ENCODE assay signal across 22 cellular contexts in the genomic region with DNA sequence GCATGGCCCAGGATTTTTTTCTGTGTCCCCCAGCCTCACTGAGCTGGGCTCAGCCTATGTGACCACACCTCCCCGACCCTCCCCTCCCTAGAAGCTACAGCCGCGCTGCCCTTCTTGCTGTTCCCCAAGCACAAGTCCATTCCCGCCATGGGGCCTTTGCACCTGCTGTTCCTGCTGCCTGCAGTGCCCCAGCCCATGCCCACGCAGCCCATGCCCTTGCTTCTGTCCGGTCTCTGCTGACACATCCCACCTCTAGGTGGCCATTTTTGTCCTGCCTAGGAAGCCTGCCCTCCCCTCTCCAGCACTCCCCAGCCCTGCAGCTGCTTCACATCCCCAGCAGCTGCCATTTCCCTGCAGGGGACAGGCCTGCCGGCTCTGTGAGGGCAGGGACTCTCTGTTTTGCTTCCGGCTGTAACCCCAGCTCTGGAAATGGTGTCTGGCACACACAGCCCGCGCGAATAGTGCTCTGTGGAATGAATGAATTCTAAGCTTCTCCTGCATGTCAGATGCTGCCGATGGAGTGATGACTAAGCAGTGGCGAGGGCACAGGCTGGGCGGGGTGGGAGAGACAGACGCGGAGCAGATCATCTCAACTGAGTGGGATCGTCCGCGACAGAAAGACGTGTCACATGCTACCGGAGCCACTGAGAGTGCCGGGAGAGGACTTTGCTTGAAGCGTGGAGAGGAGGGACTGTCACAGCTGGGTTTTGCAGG.
A peak's percentile ranks its signal among the peaks of the same experiment; 100 is the strongest.
DNase-seq lines count a peak whose midpoint lies in the region; ATAC-seq lines count a peak whose summit lies in the region.
"Had no signal": no experiment of that assay in that cellular context is flagged by ENCODE, and none has a peak within 500 bp of the region (broad histone marks: within the 10 kb centered on the region; RNA-seq: fewer than 3 reads in every experiment).

No MANE protein-coding gene starts in this region.

- no peak overlapping the region for H3K9ac ChIP-seq in neuronal stem cell (ENCODE audit: low read depth, low read length, poor library complexity)

- H2BK15ac ChIP-seq in neuronal stem cell (ENCODE audit: low read length): no peak overlapping the region

- H3K79me1 ChIP-seq in neuronal stem cell (ENCODE audit: low read depth, low read length): no peaks in the 10 kb centered on the region

- no peak overlapping the region for H4K91ac ChIP-seq in neuronal stem cell (ENCODE audit: low read depth, low read length, poor library complexity)

- DNase-seq in AG08395 (ENCODE audit: low spot score) (peak; percentile 10), H7 (peak; percentile 64), caudate nucleus (lab: John Stamatoyannopoulos, UW) (peak in 41 of 61 donors; percentile 4 to 90 (median 47)), neuronal stem cell (ENCODE audit: low spot score) (no peak), immature natural killer cell (no peak), NCI-H1092 treated with DMSO at 0.1 percent for 48 hours (lab: John Stamatoyannopoulos, UW) (no peak)
- no peak for DNase-seq in activated CD4-positive, CD25-positive, alpha-beta regulatory T cell (lab: John Stamatoyannopoulos, UW)
- DNase-seq: activated CD8-positive, alpha-beta memory T cell treated with anti-CD3 and anti-CD28 coated beads for 24 hours; activated T-cell treated with anti-CD3 and anti-CD28 coated beads, Interleukin-2, amount 50 U/mL, for 72 hours; DMS 273 treated with DMSO at 0.1 percent for 48 hours; GDM1; left ventricle myocardium superior; NCI-H748 treated with DMSO at 0.1 percent for 48 hours; OCI-M1; stimulated activated CD4-positive, alpha-beta T cell treated with anti-CD3 and anti-CD28 coated beads, Interleukin-15, amount 100 ng/mL, for 24 hours had no signal

- H3K4ac ChIP-seq in neuronal stem cell (ENCODE audit: low read length): no peak overlapping the region

- H3K9me3 ChIP-seq in neuronal stem cell (replicated peaks in 1 of 2; ENCODE audit: control insufficient read depth in 2 of 2, insufficient read depth in 1 of 2, low read depth in 1 of 2, low read length in 2 of 2): no peaks in the 10 kb centered on the region
- H3K9me3 ChIP-seq: mucosa of descending colon, vagina had no signal

- H2BK12ac ChIP-seq in neuronal stem cell (ENCODE audit: low read length): no peak overlapping the region

- H3K9me3 Mint-ChIP-seq in immature natural killer cell: no peaks in the 10 kb centered on the region
- H3K9me3 Mint-ChIP-seq: activated T-cell treated with anti-CD3 and anti-CD28 coated beads, Interleukin-2, amount 50 U/mL, for 72 hours had no signal

- peak overlapping the region; percentile 85 for H3K18ac ChIP-seq in neuronal stem cell (ENCODE audit: low read length)

- peak overlapping the region; percentile 56 for H2BK120ac ChIP-seq in neuronal stem cell (ENCODE audit: low read depth, low read length)

- no peak overlapping the region for H4K8ac ChIP-seq in neuronal stem cell (ENCODE audit: low read depth, low read length)

- no CpG with 5 or more reads among the region's 23 CpGs for WGBS in neuronal stem cell (ENCODE audit: extremely low coverage in 2 of 2, insufficient read length in 2 of 2, insufficient replicate concordance in 1 of 2), 2 donors

- H3K14ac ChIP-seq in neuronal stem cell (ENCODE audit: low read length): no peak overlapping the region

- H2BK5ac ChIP-seq in neuronal stem cell (ENCODE audit: low read length): no peak overlapping the region

- no peak overlapping the region for H3K27ac Mint-ChIP-seq in immature natural killer cell
- H3K27ac Mint-ChIP-seq: activated naive CD8-positive, alpha-beta T cell; activated T-cell treated with anti-CD3 and anti-CD28 coated beads, Interleukin-2, amount 50 U/mL, for 72 hours had no signal

- no peak overlapping the region for H3K4me3 Mint-ChIP-seq in immature natural killer cell
- H3K4me3 Mint-ChIP-seq: activated naive CD8-positive, alpha-beta T cell; activated T-cell treated with anti-CD3 and anti-CD28 coated beads, Interleukin-2, amount 50 U/mL, for 72 hours had no signal

- no peak overlapping the region for H3K27ac ChIP-seq in caudate nucleus (ENCODE audit: low read depth, low read length)
- no peak overlapping the region for H3K27ac ChIP-seq in neuronal stem cell (replicated peaks; ENCODE audit: low read length)
- H3K27ac ChIP-seq: C4-2B, SJSA1, vagina had no signal

- H3K23ac ChIP-seq in neuronal stem cell (ENCODE audit: low read depth, low read length, poor library complexity): no peak overlapping the region

- H2AFZ ChIP-seq in neuronal stem cell (ENCODE audit: low read length): peak overlapping the region; percentile 81

- no peaks in the 10 kb centered on the region for H3K36me3 ChIP-seq in H7 (replicated peaks; ENCODE audit: control insufficient read depth, insufficient read depth, low read length)
- no peaks in the 10 kb centered on the region for H3K36me3 ChIP-seq in neuronal stem cell (replicated peaks in 1 of 2; ENCODE audit: control insufficient read depth in 2 of 2, insufficient read depth in 2 of 2, low read length in 2 of 2)
- H3K36me3 ChIP-seq: SJSA1, vagina had no signal

- H3K36me3 Mint-ChIP-seq in immature natural killer cell: no peaks in the 10 kb centered on the region
- H3K36me3 Mint-ChIP-seq: activated naive CD8-positive, alpha-beta T cell had no signal

- H3K4me1 Mint-ChIP-seq in immature natural killer cell: no peaks in the 10 kb centered on the region

- H3K4me3 ChIP-seq in H7 (ENCODE audit: insufficient read depth, low read depth, low read length) (no peak overlapping the region), neuronal stem cell (ENCODE audit: low read length in 2 of 2) (no peak overlapping the region)
- H3K4me3 ChIP-seq: mucosa of descending colon, SJSA1, vagina had no signal

- no peak for ATAC-seq in GM21360 (IDR thresholded peaks at IDR 0.05; ENCODE audit: unreplicated experiment)
- ATAC-seq: activated CD4-positive, CD25-positive, alpha-beta regulatory T cell treated with anti-CD3 and anti-CD28 coated beads, Interleukin-2, amount 50 U/mL, for 24 hours; activated T-cell treated with anti-CD3 and anti-CD28 coated beads, Interleukin-2, amount 50 U/mL, for 72 hours; left ventricle myocardium superior had no signal

- H2AK5ac ChIP-seq in neuronal stem cell (ENCODE audit: low read depth, low read length): peak overlapping the region; percentile 8

- H3K27me3 ChIP-seq in H7 (ENCODE audit: control insufficient read depth, insufficient read depth, low read length) (no peaks in the 10 kb centered on the region), neuronal stem cell (ENCODE audit: control insufficient read depth in 3 of 3, insufficient read depth in 3 of 3, low read depth in 1 of 3, low read length in 3 of 3) (no peaks in the 10 kb centered on the region)
- H3K27me3 ChIP-seq: SJSA1, vagina had no signal

- peaks cover 5 to 10% of the 10 kb centered on the region in 2 donors for H3K4me1 ChIP-seq in neuronal stem cell (ENCODE audit: control insufficient read depth in 2 of 2, insufficient read depth in 1 of 2, low read depth in 1 of 2, low read length in 2 of 2)
- H3K4me1 ChIP-seq: SJSA1, vagina had no signal

- peaks cover 0 to 9% (median 2%) of the 10 kb centered on the region in 3 donors for H3K27me3 Mint-ChIP-seq in immature natural killer cell (ENCODE audit: low read depth in 3 of 3)
- H3K27me3 Mint-ChIP-seq: activated naive CD8-positive, alpha-beta T cell had no signal

- no peak overlapping the region for H3K4me2 ChIP-seq in neuronal stem cell (ENCODE audit: insufficient read depth, low read length, poor library complexity, severe bottlenecking)

Comparison
In these comparisons a context has a peak if more than half of its experiments do, and no peak if none do; other contexts are left out.
1. DNase-seq: peak in AG08395 (single experiment), H7 (single experiment) and caudate nucleus (41 of 61); none in neuronal stem cell (single experiment), immature natural killer cell (0 of 3), activated CD4-positive, CD25-positive, alpha-beta regulatory T cell (0 of 4) and NCI-H1092 treated with DMSO at 0.1 percent for 48 hours (single experiment).